ENCODE assay signal across 8 cellular contexts in genomic region chr9:101028346-101029299, GRCh38. TPM values are rescaled to one million over a fixed set of nuclear protein-coding genes. Genes with fewer than 3 reads are reported as not detected.
DNase-seq lines count a peak whose midpoint lies in the region; ATAC-seq, FAIRE-seq and TF ChIP-seq lines count a peak whose summit lies in the region.

Gene PLPPR1, plus strand, starts transcription at chr9:101028727.

- H3K4me1 ChIP-seq in small intestine (ENCODE audit: control insufficient read depth in 2 of 2, insufficient read depth in 1 of 2, low read depth in 1 of 2, low read length in 1 of 2): no peaks in the 10 kb centered on the region

- peaks cover 23% of the 10 kb centered on the region for H3K27me3 ChIP-seq in brain microvascular endothelial cell (replicated peaks)
- peaks cover 0 to 11% of the 10 kb centered on the region in 2 donors for H3K27me3 ChIP-seq in small intestine (ENCODE audit: control insufficient read depth in 2 of 2, insufficient read depth in 2 of 2, low read length in 2 of 2)

- H3K36me3 ChIP-seq in brain microvascular endothelial cell (replicated peaks) (no peaks in the 10 kb centered on the region), small intestine (ENCODE audit: control insufficient read depth in 2 of 2, insufficient read depth in 2 of 2, low read length in 2 of 2) (no peaks in the 10 kb centered on the region)

- TF ChIP-seq CTCF in brain microvascular endothelial cell (IDR thresholded peaks at IDR 0.05; ENCODE audit: low read depth, low read length, missing control alignments): no peak

- DNase-seq in NCI-H345 (lab: John Stamatoyannopoulos, UW) (peak; percentile 93), brain microvascular endothelial cell (peak; percentile 37), islet precursor cell (peak; percentile 96), small intestine (peak; percentile 64), UCSD-AML1 (lab: John Stamatoyannopoulos, UW; ENCODE audit: unreplicated experiment) (no peak), H4 (ENCODE audit: low spot score) (no peak)

- ATAC-seq in GM19351 (IDR thresholded peaks at IDR 0.05; ENCODE audit: unreplicated experiment) (peak; percentile 42), GM18858 (IDR thresholded peaks at IDR 0.05; ENCODE audit: unreplicated experiment) (no peak)

- in situ Hi-C loops in brain microvascular endothelial cell (cut with HindIII; ENCODE audit: low pct_ligation_motif_present, low sequenced_read_pairs): no loop called here

- WGBS in small intestine, 3 donors: 1 to 3% (median 1%) methylated on average over 78 to 89 of the region's 89 CpGs

- no peaks in the 10 kb centered on the region for H3K9me3 ChIP-seq in small intestine (ENCODE audit: control insufficient read depth, low read depth)

- no peak within 1 kb of the TSS for H3K27ac ChIP-seq in brain microvascular endothelial cell
- H3K27ac ChIP-seq in small intestine (ENCODE audit: low read depth in 1 of 2, low read length in 1 of 2): no peak within 1 kb of the TSS

- no peak for FAIRE-seq in small intestine (lab: Jason Lieb, UNC)

- peak within 1 kb of the TSS; percentile 57 for H3K4me3 ChIP-seq in brain microvascular endothelial cell (ENCODE audit: low read depth, low read length)
- H3K4me3 ChIP-seq in small intestine (ENCODE audit: low read depth in 1 of 2, low read length in 2 of 2): peak within 1 kb of the TSS in 1 of 2 donors; percentile 55

RNA-seq across cellular contexts. Expression of gene PLPPR1, which starts in this region (rescaled TPM):
- polyA plus RNA-seq in small intestine: under 1 TPM in 1 of 3 donors, not detected in 2; 0.16 TPM
- total RNA-seq in H4 (2014; rRNA removed; shearing (Covaris generic)): 12.0 TPM in 1 of 2 replicates, not detected in the other

Comparison
In these comparisons a context has a peak if more than half of its experiments do, and no peak if none do; other contexts are left out.
1. Peak in DNase-seq in small intestine; RNA of the gene not detected or under 1 TPM.
2. DNase-seq: peak in NCI-H345 (single experiment), brain microvascular endothelial cell (single experiment) and islet precursor cell (single experiment); none in UCSD-AML1 (single experiment) and H4 (single experiment).